Comparison of ENCODE assay signal across 33 cellular contexts in genomic region chr6:43461936-43462335, GRCh38. TPM values are rescaled to one million over a fixed set of nuclear protein-coding genes. Genes with fewer than 3 reads are reported as not detected.
"Had no signal": no experiment of that assay in that cellular context is flagged by ENCODE, and none has a peak within 500 bp of the region (broad histone marks: within the 10 kb centered on the region; RNA-seq: fewer than 3 reads in every experiment).

No MANE protein-coding gene starts in this region.

- DNase-seq: hypothalamus; immature natural killer cell; kidney; left colon; left ventricle myocardium inferior; mesendoderm; naive B cell; natural killer cell; nephron progenitor cell; occipital lobe; psoas muscle; right lobe of liver; stimulated activated CD4-positive, alpha-beta T cell treated with anti-CD3 and anti-CD28 coated beads, Interleukin-12 subunit alpha, Interleukin-12 subunit beta, amount 100 ng/mL, for 4 hours; stimulated activated CD4-positive, alpha-beta T cell treated with anti-CD3 and anti-CD28 coated beads, Interleukin-15, amount 100 ng/mL, for 24 hours; stimulated activated CD4-positive, alpha-beta T cell treated with anti-CD3 and anti-CD28 coated beads, Interleukin-2, amount 100 ng/mL, for 24 hours; stimulated activated CD4-positive, alpha-beta T cell treated with anti-CD3 and anti-CD28 coated beads, Interleukin-4, amount 100 ng/mL, for 1 hour; stimulated activated naive B cell treated with anti-CD40 and anti-IgM and Interleukin-4, amounts not matched to agents 10 μg/mL and 1 μg/mL and 100 μg/mL, for 72 hours; stimulated activated naive CD8-positive, alpha-beta T cell treated with anti-CD3 and anti-CD28 coated beads, Interleukin-15, Interleukin-2, amounts not matched to agents 100 U/mL and 50 U/mL, for 24 hours; stomach; testis; thyroid gland; transverse colon; upper lobe of left lung had no signal

- H3K36me3 Mint-ChIP-seq: immature natural killer cell; mesothelial cell of epicardium; naive B cell; natural killer cell; neural progenitor cell; stimulated activated naive B cell treated with anti-CD40 and anti-IgM and Interleukin-4, amounts not matched to agents 10 μg/mL and 1 μg/mL and 100 μg/mL, for 72 hours had no signal

- H3K27ac Mint-ChIP-seq: immature natural killer cell; mesothelial cell of epicardium; natural killer cell; nephron progenitor cell; neural progenitor cell; stimulated activated naive B cell treated with anti-CD40 and anti-IgM and Interleukin-4, amounts not matched to agents 10 μg/mL and 1 μg/mL and 100 μg/mL, for 72 hours had no signal

- H3K9me3 Mint-ChIP-seq: immature natural killer cell; mesothelial cell of epicardium; naive B cell; natural killer cell; neural progenitor cell; stimulated activated naive B cell treated with anti-CD40 and anti-IgM and Interleukin-4, amounts not matched to agents 10 μg/mL and 1 μg/mL and 100 μg/mL, for 72 hours had no signal

- H3K27ac ChIP-seq: left ventricle myocardium inferior, neural progenitor cell, neutrophil, parathyroid adenoma, psoas muscle, right atrium auricular region, right lobe of liver, skin epidermis, stomach, testis, thyroid gland, transverse colon, upper lobe of left lung, vagina had no signal

- H3K4me1 ChIP-seq: left ventricle myocardium inferior, neural progenitor cell, parathyroid adenoma, psoas muscle, right atrium auricular region, right lobe of liver, stomach, testis, thyroid gland, transverse colon, upper lobe of left lung, vagina had no signal

- ATAC-seq: left colon; natural killer cell; psoas muscle; right lobe of liver; stimulated activated naive B cell treated with anti-CD40 and anti-IgM and Interleukin-4, amounts not matched to agents 10 μg/mL and 1 μg/mL and 100 μg/mL, for 72 hours; stimulated activated naive CD8-positive, alpha-beta T cell treated with anti-CD3 and anti-CD28 coated beads, Interleukin-15, Interleukin-2, amounts not matched to agents 100 U/mL and 50 U/mL, for 24 hours had no signal

- H3K9me3 ChIP-seq: left ventricle myocardium inferior, neutrophil, psoas muscle, right atrium auricular region, right lobe of liver, stomach, testis, thyroid gland, transverse colon, upper lobe of left lung, vagina had no signal

- H3K4me3 ChIP-seq: left ventricle myocardium inferior, lung, neural progenitor cell, psoas muscle, right atrium auricular region, right lobe of liver, skin epidermis, stomach, testis, thyroid gland, transverse colon, upper lobe of left lung, vagina had no signal

- H3K27me3 ChIP-seq: right atrium auricular region, right lobe of liver, testis, thyroid gland, vagina had no signal

- H3K36me3 ChIP-seq: left ventricle myocardium inferior, neural progenitor cell, neutrophil, right atrium auricular region, right lobe of liver, stomach, thyroid gland, transverse colon, upper lobe of left lung, vagina had no signal

- H3K4me3 Mint-ChIP-seq: immature natural killer cell; mesothelial cell of epicardium; naive B cell; natural killer cell; nephron progenitor cell; neural progenitor cell; stimulated activated naive B cell treated with anti-CD40 and anti-IgM and Interleukin-4, amounts not matched to agents 10 μg/mL and 1 μg/mL and 100 μg/mL, for 72 hours had no signal

RNA-seq across cellular contexts. Expression of gene DLK2, which starts 6.6 kb away (rescaled TPM):
- total RNA-seq: natural killer cell had no signal

RNA-seq across cellular contexts. Expression of gene LRRC73, which starts 48.2 kb away (rescaled TPM):
- total RNA-seq: mononuclear cell, urinary bladder, vagina had no signal
